ENCODE assay signal across 8 cellular contexts in the genomic region with DNA sequence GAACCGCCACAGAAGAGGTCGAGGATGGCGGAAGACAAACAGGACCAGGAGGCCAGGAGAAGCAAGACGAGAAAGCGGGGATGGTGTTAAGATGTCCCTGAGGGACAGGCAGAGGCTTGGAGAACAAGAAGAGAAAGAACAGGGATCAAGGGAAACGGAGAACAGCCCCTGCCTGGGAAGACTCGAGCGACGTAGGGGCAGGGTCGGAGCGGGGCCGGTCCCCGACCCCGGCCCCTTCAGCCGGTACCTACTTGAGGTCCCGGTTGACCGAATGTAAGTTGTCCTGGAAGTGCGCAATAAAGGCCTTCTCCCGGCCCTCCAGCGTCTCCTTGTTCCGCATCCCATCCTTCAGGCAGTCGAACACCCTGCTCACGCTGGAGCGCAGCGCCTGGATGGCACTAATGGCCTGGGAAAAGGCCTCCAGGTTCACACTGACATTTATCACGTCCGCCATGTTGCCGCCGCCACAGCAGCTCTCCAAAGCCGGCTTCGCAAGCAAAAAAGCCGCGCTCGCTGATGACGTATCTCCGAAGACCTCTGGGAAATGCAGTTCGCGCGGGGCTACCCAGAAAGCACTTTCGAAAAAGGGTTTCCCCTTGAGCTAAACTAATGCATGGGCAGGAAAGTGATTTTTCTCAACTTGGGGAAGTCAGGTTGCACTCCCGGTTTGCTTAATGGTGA.
DNase-seq lines count a peak whose midpoint lies in the region; ATAC-seq and TF ChIP-seq lines count a peak whose summit lies in the region.

A gene with protein sequence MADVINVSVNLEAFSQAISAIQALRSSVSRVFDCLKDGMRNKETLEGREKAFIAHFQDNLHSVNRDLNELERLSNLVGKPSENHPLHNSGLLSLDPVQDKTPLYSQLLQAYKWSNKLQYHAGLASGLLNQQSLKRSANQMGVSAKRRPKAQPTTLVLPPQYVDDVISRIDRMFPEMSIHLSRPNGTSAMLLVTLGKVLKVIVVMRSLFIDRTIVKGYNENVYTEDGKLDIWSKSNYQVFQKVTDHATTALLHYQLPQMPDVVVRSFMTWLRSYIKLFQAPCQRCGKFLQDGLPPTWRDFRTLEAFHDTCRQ (minus strand): TSS at position 477 of the 681 bp plus-strand sequence. CDS start 23 bp downstream, at position 454.

- H3K9ac ChIP-seq in OCI-LY3 (ENCODE audit: low read length): peak within 1 kb of the TSS; percentile 64

- H3K79me2 ChIP-seq in OCI-LY3 (ENCODE audit: low read length): peaks cover 29% of the 10 kb centered on the region

- DNase-seq in COLO668 (lab: John Stamatoyannopoulos, UW; ENCODE audit: unreplicated experiment) (peak; percentile 93), HuH-7.5 (ENCODE audit: low spot score) (peak; percentile 79), epidermal melanocyte (ENCODE audit: insufficient read length, low spot score) (peak; percentile 92), middle frontal gyrus (ENCODE audit: extremely low spot score, low spot score) (peak; percentile 95)
- peak; percentile 96 for DNase-seq in activated CD8-positive, alpha-beta memory T cell treated with anti-CD3 and anti-CD28 coated beads, Interleukin-2, amount 50 U/mL, for 48 hours
- DNase-seq in stimulated activated CD8-positive, alpha-beta memory T cell treated with anti-CD3 and anti-CD28 coated beads, Interleukin-2, amount 100 ng/mL, for 1 hour (ENCODE audit: low read depth in 2 of 2): peak; percentile 85 to 90

- no peaks in the 10 kb centered on the region for H3K9me3 ChIP-seq in OCI-LY3 (ENCODE audit: insufficient read depth, low read length)

- H3K4me1 ChIP-seq in OCI-LY3 (ENCODE audit: low read length): peaks cover 14% of the 10 kb centered on the region

- peak within 1 kb of the TSS; percentile 32; the same call in 1 of the 2 replicates for H3K27ac ChIP-seq in OCI-LY3 (ENCODE audit: low read length)

- TF ChIP-seq CTCF in OCI-LY3 (IDR thresholded peaks at IDR 0.05; ENCODE audit: low read depth, low read length): no peak

- no peaks in the 10 kb centered on the region; the same call in 1 of the 2 replicates for H4K20me1 ChIP-seq in OCI-LY3 (ENCODE audit: insufficient read depth, low read length)

- peak; percentile 73 for ATAC-seq in GM21367 (IDR thresholded peaks at IDR 0.05; ENCODE audit: unreplicated experiment)

- H3K36me3 ChIP-seq in OCI-LY3 (replicated peaks; ENCODE audit: low read depth, low read length): peaks cover 15% of the 10 kb centered on the region

- H3K4me2 ChIP-seq in OCI-LY3 (ENCODE audit: low read length): peak within 1 kb of the TSS; percentile 95

- no peaks in the 10 kb centered on the region for H3K27me3 ChIP-seq in OCI-LY3 (ENCODE audit: low read depth, low read length)

- peak within 1 kb of the TSS; percentile 85 for H2AFZ ChIP-seq in OCI-LY3 (ENCODE audit: low read depth, low read length)

- peak within 1 kb of the TSS; percentile 82 for H3K4me3 ChIP-seq in OCI-LY3 (ENCODE audit: low read length)

Comparison
In these comparisons a context has a peak if more than half of its experiments do, and no peak if none do; other contexts are left out.
1. Peak in every context shown above with its lines: DNase-seq, ATAC-seq, H3K4me3 ChIP-seq and H3K27ac ChIP-seq.